In genomic region chr15:20288800-20289537, GRCh38 we compare ENCODE assay signal across 8 cellular contexts.
A peak's percentile ranks its signal among the peaks of the same experiment; 100 is the strongest.
DNase-seq lines count a peak whose midpoint lies in the region; ATAC-seq and TF ChIP-seq lines count a peak whose summit lies in the region.
"Not testable (repeated sequence)": the region's sequence is repeated elsewhere in the genome, so short reads cannot be mapped to it uniquely, and the experiment has no call there.

No MANE protein-coding gene starts in this region.

- not testable (repeated sequence) for H3K4me1 ChIP-seq in Peyer's patch; lung (ENCODE audit: control insufficient read depth in 2 of 2, insufficient read depth in 2 of 2, low read length in 2 of 2)

- intact Hi-C loops in cardiac septum (cut with DNase I): not testable (repeated sequence)

- H3K4me3 ChIP-seq in Peyer's patch, lung: not testable (repeated sequence)

- H3K36me3 ChIP-seq in Peyer's patch; lung (ENCODE audit: control insufficient read depth in 2 of 2, insufficient read depth in 2 of 2, low read length in 2 of 2): not testable (repeated sequence)

- H3K9me3 Mint-ChIP-seq in activated CD8-positive, alpha-beta memory T cell treated with anti-CD3 and anti-CD28 coated beads, Interleukin-2, amount 10 ng/mL, durations not matched to agents 7 days and 5 days (ENCODE audit: low read depth); central memory CD8-positive, alpha-beta T cell; osteocyte (ENCODE audit: unreplicated experiment): not testable (repeated sequence)

- not testable (repeated sequence) for H3K9me3 ChIP-seq in Peyer's patch; lung (ENCODE audit: control insufficient read depth in 2 of 2, insufficient read depth in 1 of 2, low read length in 1 of 2)

- not testable (repeated sequence) for H3K27ac Mint-ChIP-seq in activated CD8-positive, alpha-beta memory T cell treated with anti-CD3 and anti-CD28 coated beads, Interleukin-2, amount 10 ng/mL, durations not matched to agents 7 days and 5 days; central memory CD8-positive, alpha-beta T cell (ENCODE audit: low read depth); osteocyte (ENCODE audit: unreplicated experiment)

- H3K4me3 Mint-ChIP-seq in activated CD8-positive, alpha-beta memory T cell treated with anti-CD3 and anti-CD28 coated beads, Interleukin-2, amount 10 ng/mL, durations not matched to agents 7 days and 5 days; central memory CD8-positive, alpha-beta T cell; osteocyte (ENCODE audit: unreplicated experiment): not testable (repeated sequence)

- not testable (repeated sequence) for H3K27me3 ChIP-seq in Peyer's patch; lung (ENCODE audit: control insufficient read depth, insufficient read depth)

- 79 to 80% methylated on average over 8 of the region's 8 CpGs for WGBS in lung, 2 donors

- DNase-seq in Peyer's patch (peak in 2 of 3 donors; percentile 13 to 34), cardiac septum (ENCODE audit: low spot score) (peak; percentile 46), lung (ENCODE audit: low spot score) (peak; percentile 27), osteocyte (ENCODE audit: extremely low spot score, unreplicated experiment) (peak; percentile 87), ureter (ENCODE audit: low spot score) (peak; percentile 40)
- peak; percentile 28 for DNase-seq in activated CD8-positive, alpha-beta memory T cell treated with anti-CD3 and anti-CD28 coated beads, Interleukin-2, amount 10 ng/mL, durations not matched to agents 7 days and 5 days
- DNase-seq in central memory CD8-positive, alpha-beta T cell (ENCODE audit: low spot score in 2 of 2): peak; percentile 4 to 11
- DNase-seq in stimulated activated CD8-positive, alpha-beta memory T cell treated with anti-CD3 and anti-CD28 coated beads, Interleukin-4, amount 100 ng/mL, for 48 hours: peak; percentile 24

- not testable (repeated sequence) for TF ChIP-seq POLR2A in Peyer's patch (IDR thresholded peaks at IDR 0.05)

- CTCF ChIA-PET in activated CD8-positive, alpha-beta memory T cell treated with anti-CD3 and anti-CD28 coated beads, Interleukin-2, amount 10 ng/mL, durations not matched to agents 7 days and 5 days (lab: Charles Lee): not testable (repeated sequence)

- not testable (repeated sequence) for TF ChIP-seq CTCF in Peyer's patch (IDR thresholded peaks at IDR 0.05); lung (IDR thresholded peaks at IDR 0.05; ENCODE audit: control extremely low read depth, extremely low read depth); osteocyte (IDR thresholded peaks at IDR 0.05)

- not testable (repeated sequence) for H3K4me1 Mint-ChIP-seq in activated CD8-positive, alpha-beta memory T cell treated with anti-CD3 and anti-CD28 coated beads, Interleukin-2, amount 10 ng/mL, durations not matched to agents 7 days and 5 days; central memory CD8-positive, alpha-beta T cell; osteocyte (ENCODE audit: unreplicated experiment)

- not testable (repeated sequence) for H3K36me3 Mint-ChIP-seq in activated CD8-positive, alpha-beta memory T cell treated with anti-CD3 and anti-CD28 coated beads, Interleukin-2, amount 10 ng/mL, durations not matched to agents 7 days and 5 days; central memory CD8-positive, alpha-beta T cell (ENCODE audit: insufficient read depth); osteocyte (ENCODE audit: unreplicated experiment)

- not testable (repeated sequence) for H3K27me3 Mint-ChIP-seq in activated CD8-positive, alpha-beta memory T cell treated with anti-CD3 and anti-CD28 coated beads, Interleukin-2, amount 10 ng/mL, durations not matched to agents 7 days and 5 days; central memory CD8-positive, alpha-beta T cell; osteocyte (ENCODE audit: unreplicated experiment)

- H3K27ac ChIP-seq in Peyer's patch; lung (ENCODE audit: low read depth in 1 of 2, low read length in 1 of 2): not testable (repeated sequence)

- ATAC-seq in activated CD8-positive, alpha-beta memory T cell treated with anti-CD3 and anti-CD28 coated beads, Interleukin-2, amount 10 ng/mL, durations not matched to agents 7 days and 5 days; central memory CD8-positive, alpha-beta T cell (replicated peaks; ENCODE audit: extremely low read depth, poor library complexity, severe bottlenecking); lung (ENCODE audit: insufficient read depth, low FRiP score): not testable (repeated sequence)

Comparison
In these comparisons a context has a peak if more than half of its experiments do, and no peak if none do; other contexts are left out.
1. DNase-seq: peak in every context shown above with its lines; median percentile 87 in osteocyte; 46 in cardiac septum; 40 in ureter; 28 in activated CD8-positive, alpha-beta memory T cell treated with anti-CD3 and anti-CD28 coated beads, Interleukin-2, amount 10 ng/mL, durations not matched to agents 7 days and 5 days; 27 in lung; 24 in stimulated activated CD8-positive, alpha-beta memory T cell treated with anti-CD3 and anti-CD28 coated beads, Interleukin-4, amount 100 ng/mL, for 48 hours; 24 in Peyer's patch; 8 in central memory CD8-positive, alpha-beta T cell.